Comparison of ENCODE assay signal across 27 cellular contexts in genomic region chr4:44558206-44558605, GRCh38.
"Had no signal": no experiment of that assay in that cellular context is flagged by ENCODE, and none has a peak within 500 bp of the region (broad histone marks: within the 10 kb centered on the region; RNA-seq: fewer than 3 reads in every experiment).

No MANE protein-coding gene starts in this region.

- H3K9me3 ChIP-seq: ascending aorta, SJCRH30 had no signal

- H3K27me3 Mint-ChIP-seq: activated CD4-positive, alpha-beta T cell treated with anti-CD3 and anti-CD28 coated beads, Interleukin-2, amount 10 ng/mL, durations not matched to agents 24 days and 14 days had no signal

- H3K36me3 Mint-ChIP-seq: activated naive CD8-positive, alpha-beta T cell treated with anti-CD3 and anti-CD28 coated beads for 36 hours; brain had no signal

- H3K27ac ChIP-seq: ascending aorta, SJCRH30, SK-N-MC had no signal

- H3K27me3 ChIP-seq: ascending aorta, SJCRH30 had no signal

- FAIRE-seq: bronchial epithelial cell, K562, TTC549 had no signal

- H3K4me1 ChIP-seq: ascending aorta, SJCRH30 had no signal

- H3K27ac Mint-ChIP-seq: activated CD4-positive, alpha-beta T cell treated with anti-CD3 and anti-CD28 coated beads, Interleukin-2, amount 10 ng/mL, durations not matched to agents 24 days and 14 days; activated CD8-positive, alpha-beta T cell treated with anti-CD3 and anti-CD28 coated beads for 36 hours; activated naive CD8-positive, alpha-beta T cell treated with anti-CD3 and anti-CD28 coated beads for 36 hours; activated T-cell treated with anti-CD3 and anti-CD28 coated beads, Interleukin-2, amount 50 U/mL, for 72 hours; activated T-helper 17 cell treated with anti-CD3 and anti-CD28 coated beads, Interleukin-2, amount 50 U/mL, for 72 hours had no signal

- H3K9me3 Mint-ChIP-seq: activated CD4-positive, alpha-beta T cell treated with anti-CD3 and anti-CD28 coated beads, Interleukin-2, amount 10 ng/mL, durations not matched to agents 24 days and 14 days; activated CD8-positive, alpha-beta T cell treated with anti-CD3 and anti-CD28 coated beads for 36 hours; activated naive CD8-positive, alpha-beta T cell treated with anti-CD3 and anti-CD28 coated beads for 36 hours; brain had no signal

- H3K4me1 Mint-ChIP-seq: activated CD4-positive, alpha-beta T cell treated with anti-CD3 and anti-CD28 coated beads, Interleukin-2, amount 10 ng/mL, durations not matched to agents 24 days and 14 days; activated naive CD8-positive, alpha-beta T cell treated with anti-CD3 and anti-CD28 coated beads for 36 hours; activated T-helper 17 cell treated with anti-CD3 and anti-CD28 coated beads, Interleukin-2, amount 50 U/mL, for 72 hours had no signal

- H3K4me3 Mint-ChIP-seq: activated CD4-positive, alpha-beta T cell treated with anti-CD3 and anti-CD28 coated beads, Interleukin-2, amount 10 ng/mL, durations not matched to agents 24 days and 14 days; activated CD8-positive, alpha-beta T cell treated with anti-CD3 and anti-CD28 coated beads for 36 hours; activated naive CD8-positive, alpha-beta T cell treated with anti-CD3 and anti-CD28 coated beads for 36 hours; activated T-cell treated with anti-CD3 and anti-CD28 coated beads, Interleukin-2, amount 50 U/mL, for 72 hours; activated T-helper 17 cell treated with anti-CD3 and anti-CD28 coated beads, Interleukin-2, amount 50 U/mL, for 72 hours; brain had no signal

- H3K4me3 ChIP-seq: ascending aorta, K562, SJCRH30, SK-N-MC had no signal

- H3K36me3 ChIP-seq: ascending aorta, SJCRH30 had no signal

- DNase-seq: activated CD4-positive, alpha-beta T cell treated with anti-CD3 and anti-CD28 coated beads, Interleukin-2, amount 10 ng/mL, durations not matched to agents 24 days and 14 days; activated CD4-positive, alpha-beta T cell treated with anti-CD3 and anti-CD28 coated beads, Interleukin-2, amount 50 U/mL, for 4 hours; activated CD8-positive, alpha-beta T cell treated with anti-CD3 and anti-CD28 coated beads for 36 hours; activated effector memory CD4-positive, alpha-beta T cell treated with anti-CD3 and anti-CD28 coated beads, Interleukin-2, amount 50 U/mL, for 16 hours; activated naive CD4-positive, alpha-beta T cell; activated naive CD4-positive, alpha-beta T cell treated with anti-CD3 and anti-CD28 coated beads, Interleukin-2, amount 50 U/mL, for 16 hours; activated naive CD8-positive, alpha-beta T cell treated with anti-CD3 and anti-CD28 coated beads for 36 hours; activated T-cell treated with anti-CD3 and anti-CD28 coated beads, Interleukin-2, amount 50 U/mL, for 1 hour; activated T-cell treated with anti-CD3 and anti-CD28 coated beads, Interleukin-2, amount 50 U/mL, for 72 hours; amygdala; caudate nucleus; NCI-H1436 treated with DMSO at 0.1 percent for 48 hours; NCI-H1694 treated with DMSO at 0.1 percent for 48 hours; NCI-H2029; NCI-H2171 treated with DMSO at 0.1 percent for 48 hours; NCI-H2227 treated with DMSO at 0.1 percent for 48 hours; NCI-H446 treated with DMSO at 0.1 percent for 48 hours; NCI-H69; SHP77; SJCRH30 had no signal
